Comparison of ENCODE assay signal across 1 cellular context in genomic region chr19:7993560-7993959, GRCh38.
TF ChIP-seq lines count a peak whose summit lies in the region.

No MANE protein-coding gene starts in this region.

TF ChIP-seq in WTC11, 78 proteins besides CTCF, POLR2A, EP300 and RAD21 (continued from another document):
- no peak for TF ChIP-seq ARID4B (CRISPR knock-in tag; IDR thresholded peaks at IDR 0.05; ENCODE audit: borderline replicate concordance)
TF ChIP-seq in WTC11: peak in this region for 0.
